Comparison of ENCODE assay signal across 12 cellular contexts in the genomic region with DNA sequence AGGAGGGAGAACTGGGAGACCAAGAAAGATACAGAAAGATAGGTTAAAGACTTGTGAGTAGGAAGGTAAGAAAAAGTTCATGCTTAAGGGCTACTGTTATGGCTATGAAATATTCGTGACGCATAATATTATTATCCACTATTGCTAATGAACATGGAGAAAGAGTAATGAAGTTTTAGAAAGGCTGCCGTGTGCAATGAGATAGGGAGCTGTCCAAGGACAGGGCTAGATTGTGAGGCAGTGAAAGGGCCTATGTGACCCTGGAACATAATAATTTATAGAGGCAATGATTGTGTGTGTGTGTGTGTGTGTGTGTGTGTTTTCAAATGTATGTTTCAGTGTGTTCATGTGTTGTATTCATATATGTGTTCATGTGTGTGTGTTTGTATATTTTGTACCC. TPM values are rescaled to one million over a fixed set of nuclear protein-coding genes. Genes with fewer than 3 reads are reported as not detected.
A peak's percentile ranks its signal among the peaks of the same experiment; 100 is the strongest.
DNase-seq lines count a peak whose midpoint lies in the region; ATAC-seq, FAIRE-seq and TF ChIP-seq lines count a peak whose summit lies in the region.
"Had no signal": no experiment of that assay in that cellular context is flagged by ENCODE, and none has a peak within 500 bp of the region (broad histone marks: within the 10 kb centered on the region; RNA-seq: fewer than 3 reads in every experiment).

No MANE protein-coding gene starts in this region.

- peak overlapping the region; percentile 66 for H3K27ac Mint-ChIP-seq in activated CD4-positive, alpha-beta T cell treated with anti-CD3 and anti-CD28 coated beads for 36 hours
- H3K27ac Mint-ChIP-seq in dendritic cell treated with granulocyte-macrophage colony-stimulating factor and Interleukin-4, amounts not matched to agents 40 ng/mL and 50 ng/mL, for 4 days = peak overlapping the region; percentile 19

- peaks cover 75% of the 10 kb centered on the region for H3K4me1 Mint-ChIP-seq in activated CD4-positive, alpha-beta T cell treated with anti-CD3 and anti-CD28 coated beads for 36 hours
- peaks cover 61% of the 10 kb centered on the region for H3K4me1 Mint-ChIP-seq in dendritic cell treated with granulocyte-macrophage colony-stimulating factor and Interleukin-4, amounts not matched to agents 40 ng/mL and 50 ng/mL, for 4 days (ENCODE audit: low read depth)

- WGBS in small intestine, 3 donors = 64 to 72% (median 66%) methylated on average over 3 of the region's 3 CpGs
- 63 to 85% (median 81%) methylated on average over 3 of the region's 3 CpGs for WGBS in stomach, 5 donors
- 67 to 73% methylated on average over 3 of the region's 3 CpGs for WGBS in esophagus squamous epithelium, 2 donors

- no peak for ATAC-seq in activated CD4-positive, alpha-beta T cell treated with anti-CD3 and anti-CD28 coated beads for 36 hours

- peak overlapping the region; percentile 32 for H3K27ac ChIP-seq in SJSA1
- peak overlapping the region; percentile 34 to 73 for H3K27ac ChIP-seq in small intestine (ENCODE audit: low read depth in 1 of 2, low read length in 1 of 2)
- H3K27ac ChIP-seq in stomach = no peak overlapping the region
- no peak overlapping the region for H3K27ac ChIP-seq in esophagus squamous epithelium

- DNase-seq in activated CD4-positive, alpha-beta T cell treated with anti-CD3 and anti-CD28 coated beads for 36 hours = no peak
- no peak for DNase-seq in activated CD4-positive, alpha-beta T cell treated with anti-CD3 and anti-CD28 coated beads, Interleukin-2, amount 50 U/mL, for 1 hour
- DNase-seq in SJSA1 (ENCODE audit: low read depth in 1 of 2, low spot score in 2 of 2) (no peak), small intestine (no peak), stomach (no peak), esophagus squamous epithelium (lab: John Stamatoyannopoulos, UW) (no peak), SHP77 treated with DMSO at 0.1 percent for 48 hours (lab: John Stamatoyannopoulos, UW) (no peak)
- DNase-seq: left colon, NCI-H2227 treated with DMSO at 0.1 percent for 48 hours, OCI-M1 had no signal

- no peak for FAIRE-seq in small intestine (lab: Jason Lieb, UNC)
- FAIRE-seq: A204.1 had no signal

- CTCF ChIA-PET in activated CD4-positive, alpha-beta T cell treated with anti-CD3 and anti-CD28 coated beads for 36 hours (lab: Charles Lee) = interaction anchor here (0.6 to 1.3 kb wide), 2 partner anchors 22 to 36 kb away, joined by 3 to 4 read pairs; no protein-coding TSS in a partner anchor

- peaks cover 28% of the 10 kb centered on the region for H3K36me3 Mint-ChIP-seq in activated CD4-positive, alpha-beta T cell treated with anti-CD3 and anti-CD28 coated beads for 36 hours (ENCODE audit: low read depth)
- H3K36me3 Mint-ChIP-seq in dendritic cell treated with granulocyte-macrophage colony-stimulating factor and Interleukin-4, amounts not matched to agents 40 ng/mL and 50 ng/mL, for 4 days (ENCODE audit: low read depth) = peaks cover 43% of the 10 kb centered on the region

- H3K4me3 ChIP-seq in SJSA1 = no peak overlapping the region
- H3K4me3 ChIP-seq in small intestine (ENCODE audit: low read depth in 1 of 2, low read length in 2 of 2) = no peak overlapping the region
- no peak overlapping the region for H3K4me3 ChIP-seq in stomach
- H3K4me3 ChIP-seq in esophagus squamous epithelium = no peak overlapping the region

- H3K9me3 Mint-ChIP-seq in activated CD4-positive, alpha-beta T cell treated with anti-CD3 and anti-CD28 coated beads for 36 hours (ENCODE audit: low read depth) = no peaks in the 10 kb centered on the region
- H3K9me3 Mint-ChIP-seq in dendritic cell treated with granulocyte-macrophage colony-stimulating factor and Interleukin-4, amounts not matched to agents 40 ng/mL and 50 ng/mL, for 4 days = no peaks in the 10 kb centered on the region

- H3K27me3 Mint-ChIP-seq in activated CD4-positive, alpha-beta T cell treated with anti-CD3 and anti-CD28 coated beads for 36 hours = no peaks in the 10 kb centered on the region
- H3K27me3 Mint-ChIP-seq in dendritic cell treated with granulocyte-macrophage colony-stimulating factor and Interleukin-4, amounts not matched to agents 40 ng/mL and 50 ng/mL, for 4 days = no peaks in the 10 kb centered on the region

- POLR2A ChIA-PET in activated CD4-positive, alpha-beta T cell treated with anti-CD3 and anti-CD28 coated beads for 36 hours (lab: Charles Lee) = interaction anchor here (0.7 kb wide), 1 partner anchor 256 kb away, joined by 3 read pairs; no protein-coding TSS in a partner anchor

- H3K36me3 ChIP-seq in SJSA1 (peaks cover 44% of the 10 kb centered on the region), small intestine (ENCODE audit: control insufficient read depth in 2 of 2, insufficient read depth in 2 of 2, low read length in 2 of 2) (no peaks in the 10 kb centered on the region), stomach (peaks cover 0 to 12% (median 12%) of the 10 kb centered on the region in 4 donors), esophagus squamous epithelium (peaks cover 0 to 18% (median 0%) of the 10 kb centered on the region in 3 donors)

- TF ChIP-seq CTCF in stomach (IDR thresholded peaks at IDR 0.05) (no peak), esophagus squamous epithelium (IDR thresholded peaks at IDR 0.05) (no peak)

- TF ChIP-seq POLR2A in stomach (IDR thresholded peaks at IDR 0.05) (no peak), esophagus squamous epithelium (IDR thresholded peaks at IDR 0.05) (no peak)

- H3K4me1 ChIP-seq in SJSA1 (replicated peaks) (peaks cover 60% of the 10 kb centered on the region), small intestine (ENCODE audit: control insufficient read depth in 2 of 2, insufficient read depth in 1 of 2, low read depth in 1 of 2, low read length in 1 of 2) (peaks cover 8 to 29% of the 10 kb centered on the region in 2 donors), stomach (peaks cover 33 to 99% (median 74%) of the 10 kb centered on the region in 4 donors), esophagus squamous epithelium (peaks cover 12 to 88% (median 61%) of the 10 kb centered on the region in 3 donors)

- TF ChIP-seq EP300 in stomach (IDR thresholded peaks at IDR 0.05) = no peak

- H3K9me3 ChIP-seq in SJSA1 (replicated peaks) (no peaks in the 10 kb centered on the region), small intestine (ENCODE audit: control insufficient read depth, low read depth) (no peaks in the 10 kb centered on the region), stomach (no peaks in the 10 kb centered on the region), esophagus squamous epithelium (no peaks in the 10 kb centered on the region)

- no peaks in the 10 kb centered on the region for H3K27me3 ChIP-seq in SJSA1 (replicated peaks)
- no peaks in the 10 kb centered on the region for H3K27me3 ChIP-seq in small intestine (ENCODE audit: control insufficient read depth in 2 of 2, insufficient read depth in 2 of 2, low read length in 2 of 2)
- H3K27me3 ChIP-seq in stomach = no peaks in the 10 kb centered on the region
- no peaks in the 10 kb centered on the region for H3K27me3 ChIP-seq in esophagus squamous epithelium

- intact Hi-C loops in activated CD4-positive, alpha-beta T cell treated with anti-CD3 and anti-CD28 coated beads for 36 hours (cut with DNase I, micrococcal nuclease) = no loop called here
- intact Hi-C loops in dendritic cell treated with granulocyte-macrophage colony-stimulating factor and Interleukin-4, amounts not matched to agents 40 ng/mL and 50 ng/mL, for 4 days (cut with micrococcal nuclease) = no loop called here
- intact Hi-C loops in stomach (cut with DNase I; ENCODE audit: low total_unique reads) (no loop called here), esophagus squamous epithelium (cut with DNase I) (no loop called here)

- no peak overlapping the region for H3K4me3 Mint-ChIP-seq in activated CD4-positive, alpha-beta T cell treated with anti-CD3 and anti-CD28 coated beads for 36 hours
- no peak overlapping the region for H3K4me3 Mint-ChIP-seq in dendritic cell treated with granulocyte-macrophage colony-stimulating factor and Interleukin-4, amounts not matched to agents 40 ng/mL and 50 ng/mL, for 4 days

RNA-seq across cellular contexts. Expression of gene MBNL1, which starts 27.7 kb away (rescaled TPM):
- total RNA-seq in activated CD4-positive, alpha-beta T cell treated with anti-CD3 and anti-CD28 coated beads for 36 hours = 100 to 1,000 TPM; 317 to 481 TPM
- total RNA-seq in SJSA1 (2014; rRNA removed; shearing (Covaris generic)) = 158 and 317 TPM in 2 replicates
- polyA plus RNA-seq in small intestine (10 to 100 TPM; 39.6 to 41.2 (median 40.0) TPM), stomach (10 to 100 TPM; 25.7 to 39.3 (median 29.2) TPM)
- total RNA-seq in stomach (100 to 1,000 TPM in 4 of 5 donors, 10 to 100 TPM in 1; 95.0 to 379 (median 325) TPM), esophagus squamous epithelium (100 to 1,000 TPM in 3 of 4 donors, 10 to 100 TPM in 1; 94.0 to 318 (median 161) TPM)

Comparison
In these comparisons a context has a peak if more than half of its experiments do, and no peak if none do; other contexts are left out.
1. H3K27ac ChIP-seq: peak in SJSA1 (single experiment) and small intestine (2 of 2); none in stomach (0 of 5) and esophagus squamous epithelium (0 of 4).